In the genomic region with DNA sequence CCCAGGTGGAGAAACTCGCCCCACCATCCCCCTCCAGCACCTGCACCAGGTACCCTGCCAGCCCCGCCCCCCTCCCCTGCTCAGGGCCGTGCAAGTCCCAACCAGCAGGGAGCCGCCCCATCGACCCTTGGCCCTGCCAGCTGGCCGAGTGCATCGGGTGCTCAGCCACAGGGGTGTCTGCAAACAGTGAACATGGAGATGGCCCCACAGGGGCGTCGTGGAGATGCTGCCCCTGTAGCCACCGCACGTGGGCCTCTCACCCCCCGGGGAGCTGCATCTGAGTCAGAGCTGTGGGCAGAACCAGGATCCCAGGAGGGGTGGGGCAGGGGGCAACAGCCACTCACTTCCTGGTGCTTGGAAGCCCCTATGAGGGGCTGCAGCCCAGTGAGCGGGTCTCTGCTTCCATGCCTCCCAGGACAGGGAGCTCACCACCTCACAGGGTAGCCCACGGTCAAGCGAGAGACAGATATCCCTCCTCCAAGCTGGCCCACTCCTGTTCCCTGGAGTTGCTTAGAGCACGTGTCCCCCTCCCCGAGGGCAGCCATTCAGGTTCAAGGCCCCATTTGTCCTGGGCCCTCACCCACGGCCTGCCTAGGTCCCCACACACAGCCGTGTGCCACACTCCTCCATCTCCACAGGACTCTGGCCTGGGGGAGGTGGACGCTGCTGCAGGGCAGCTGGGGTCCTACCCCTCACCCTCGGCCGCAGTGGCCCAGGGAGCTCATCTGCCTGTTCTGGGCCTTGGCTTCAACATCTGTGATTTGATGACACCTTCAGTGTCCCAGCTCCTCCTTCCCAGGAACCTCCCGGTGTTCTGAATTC, we compare ENCODE assay signal across 1 cellular context.
TF ChIP-seq lines count a peak whose summit lies in the region.

No MANE protein-coding gene starts in this region.

TF ChIP-seq in Ishikawa, 13 proteins besides CTCF, POLR2A, EP300 and RAD21 (continued from another document):
- TF ChIP-seq FOXM1 (IDR thresholded peaks at IDR 0.05; ENCODE audit: borderline replicate concordance, low read depth) = no peak
- no peak for TF ChIP-seq CEBPB (IDR thresholded peaks at IDR 0.05)
- peak; percentile 56 for TF ChIP-seq NFIC (IDR thresholded peaks at IDR 0.05)
- no peak for TF ChIP-seq EGR1 (IDR thresholded peaks at IDR 0.05)
- TF ChIP-seq ZBTB7A (IDR thresholded peaks at IDR 0.05; ENCODE audit: low read depth) = peak; percentile 62; the same call in 1 of the 2 replicates
- no peak for TF ChIP-seq REST (IDR thresholded peaks at IDR 0.05; ENCODE audit: low read depth)
- no peak for TF ChIP-seq USF1 (IDR thresholded peaks at IDR 0.05)
- peak; percentile 92 for TF ChIP-seq TCF12 (IDR thresholded peaks at IDR 0.05; ENCODE audit: low read depth)
- peak; percentile 92 for TF ChIP-seq MAX (IDR thresholded peaks at IDR 0.05)
